ENCODE assay signal across 18 cellular contexts in the genomic region with DNA sequence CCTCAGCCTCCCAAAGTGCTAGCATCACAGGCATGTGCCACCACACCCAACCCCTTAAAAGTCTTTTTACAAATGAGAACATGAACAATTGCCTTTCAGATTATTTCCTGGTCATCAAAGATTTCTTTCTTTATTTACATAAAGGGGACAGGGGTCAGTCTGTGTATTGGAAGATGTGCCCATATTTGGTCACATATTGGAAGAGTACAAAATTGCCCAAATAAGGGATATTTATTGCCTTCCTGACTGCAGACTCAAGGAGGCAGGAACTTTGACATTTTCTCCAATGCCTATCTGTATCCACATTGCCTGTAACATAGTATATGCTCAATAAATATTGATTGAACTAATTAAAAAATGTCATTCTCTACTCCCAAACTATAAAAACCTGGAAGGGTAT.
"Had no signal": no experiment of that assay in that cellular context is flagged by ENCODE, and none has a peak within 500 bp of the region (broad histone marks: within the 10 kb centered on the region; RNA-seq: fewer than 3 reads in every experiment).

No MANE protein-coding gene starts in this region.

- DNase-seq: effector memory CD8-positive, alpha-beta T cell; esophagus squamous epithelium; foreskin fibroblast; immature natural killer cell; left lung; lower lobe of right lung; natural killer cell; posterior cingulate gyrus; small intestine; stimulated activated CD4-positive, alpha-beta T cell treated with anti-CD3 and anti-CD28 coated beads, Interleukin-12 subunit alpha, Interleukin-12 subunit beta, amount 100 ng/mL, for 4 hours; stimulated activated naive CD4-positive, alpha-beta T cell treated with Interleukin-2 at 50 U/mL for 16 hours; thyroid gland had no signal

- H3K27me3 Mint-ChIP-seq: effector memory CD8-positive, alpha-beta T cell; memory B cell; type B pancreatic cell had no signal

- H3K27me3 ChIP-seq: esophagus squamous epithelium, left lung, right atrium auricular region, suprapubic skin, thyroid gland had no signal

- H3K4me3 ChIP-seq: esophagus squamous epithelium, left lung, lower lobe of right lung, right atrium auricular region, suprapubic skin, thyroid gland had no signal

- H3K36me3 ChIP-seq: esophagus squamous epithelium, left lung, lower lobe of right lung, right atrium auricular region, suprapubic skin, thyroid gland had no signal

- H3K27ac ChIP-seq: esophagus squamous epithelium, left lung, lower lobe of right lung, right atrium auricular region, suprapubic skin, thyroid gland had no signal

- H3K9me3 Mint-ChIP-seq: immature natural killer cell, memory B cell, mesothelial cell of epicardium, natural killer cell, type B pancreatic cell had no signal

- H3K4me3 Mint-ChIP-seq: effector memory CD8-positive, alpha-beta T cell; immature natural killer cell; memory B cell; mesothelial cell of epicardium; natural killer cell; neural crest cell; type B pancreatic cell had no signal

- H3K9me3 ChIP-seq: esophagus squamous epithelium, left lung, lower lobe of right lung, right atrium auricular region, suprapubic skin, thyroid gland had no signal

- H3K36me3 Mint-ChIP-seq: memory B cell, mesothelial cell of epicardium, natural killer cell, type B pancreatic cell had no signal

- ATAC-seq: effector memory CD8-positive, alpha-beta T cell; left lung; lower lobe of right lung; natural killer cell had no signal

- H3K27ac Mint-ChIP-seq: mesothelial cell of epicardium, natural killer cell, type B pancreatic cell had no signal
